In the genomic region with DNA sequence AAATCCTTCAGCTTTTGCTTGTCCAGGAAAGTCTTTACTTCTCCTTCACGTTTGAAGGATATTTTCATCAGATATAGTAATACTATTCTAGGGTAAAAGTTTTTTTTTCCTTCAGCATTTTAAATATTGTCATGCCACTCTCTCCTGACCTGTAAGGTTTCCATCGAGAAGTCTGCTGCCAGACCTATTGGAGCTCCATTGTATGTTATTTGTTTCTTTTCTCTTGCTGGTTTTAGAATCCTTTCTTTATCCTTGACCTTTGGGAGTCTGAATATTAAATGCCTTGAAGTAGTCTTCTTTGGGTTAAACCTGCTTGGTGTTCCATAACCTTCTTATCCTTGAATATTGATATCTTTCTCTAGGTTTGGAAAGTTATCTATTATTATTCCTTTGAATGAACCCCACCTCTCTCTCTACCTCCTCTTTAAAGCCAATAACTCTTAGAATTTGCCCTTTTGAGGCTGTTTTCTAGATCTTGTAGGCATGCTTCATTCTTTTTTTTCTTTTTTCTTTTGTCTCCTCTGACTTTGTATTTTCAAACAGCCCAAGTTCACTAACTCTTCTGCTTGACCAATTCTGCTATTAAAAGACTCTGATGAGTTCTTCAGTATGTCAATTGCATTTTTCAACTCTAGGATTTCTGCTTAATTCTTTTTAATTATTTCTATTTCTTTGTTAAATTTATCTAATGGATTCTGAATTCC, we compare ENCODE assay signal across 36 cellular contexts.
"Had no signal": no experiment of that assay in that cellular context is flagged by ENCODE, and none has a peak within 500 bp of the region (broad histone marks: within the 10 kb centered on the region; RNA-seq: fewer than 3 reads in every experiment).

No MANE protein-coding gene starts in this region.

- ATAC-seq: activated CD8-positive, alpha-beta T cell treated with anti-CD3 and anti-CD28 coated beads for 36 hours; activated naive CD4-positive, alpha-beta T cell treated with anti-CD3 and anti-CD28 coated beads, Interleukin-2, amount 50 U/mL, for 72 hours; activated T-cell treated with anti-CD3 and anti-CD28 coated beads, Interleukin-2, amount 50 U/mL, for 4 hours; activated T-cell treated with anti-CD3 and anti-CD28 coated beads, Interleukin-2, amount 50 U/mL, for 72 hours; activated T-helper 17 cell treated with anti-CD3 and anti-CD28 coated beads, Interleukin-2, amount 50 U/mL, for 72 hours had no signal

- H3K4me3 Mint-ChIP-seq: activated B cell treated with CpG ODN at 0.5 μM for 24 hours; activated CD4-positive, alpha-beta memory T cell treated with anti-CD3 and anti-CD28 coated beads for 36 hours; activated CD8-positive, alpha-beta T cell treated with anti-CD3 and anti-CD28 coated beads for 36 hours; activated naive CD4-positive, alpha-beta T cell treated with anti-CD3 and anti-CD28 coated beads for 36 hours; activated naive CD8-positive, alpha-beta T cell treated with anti-CD3 and anti-CD28 coated beads for 36 hours; activated T-cell treated with anti-CD3 and anti-CD28 coated beads, Interleukin-2, amount 50 U/mL, for 4 hours; activated T-cell treated with anti-CD3 and anti-CD28 coated beads, Interleukin-2, amount 50 U/mL, for 72 hours; activated T-helper 1 cell treated with anti-CD3 and anti-CD28 coated beads, Interleukin-12 subunit alpha, Interleukin-12 subunit beta, Interleukin-2, Interleukin-4 antibody, amounts not matched to agents 30 ng/mL and 10 ng/mL and 1 ng/mL, durations not matched to agents 14 hours and 24 hours and 36 hours; activated T-helper 17 cell treated with anti-CD3 and anti-CD28 coated beads, Interleukin-2, amount 50 U/mL, for 72 hours; brain; central memory CD8-positive, alpha-beta T cell; T-helper 1 cell treated with Interleukin-12 subunit alpha and Interleukin-12 subunit beta and Interleukin-4 antibody, amounts not matched to agents 30 μg/mL and 1 μg/mL, for 36 hours; T-helper 2 cell treated with Interferon-gamma antibody and Interleukin-4, amounts not matched to agents 5 μg/mL and 100 μg/mL, for 36 hours had no signal

- H3K27me3 Mint-ChIP-seq: activated B cell treated with CpG ODN at 0.5 μM for 24 hours; activated CD4-positive, alpha-beta memory T cell treated with anti-CD3 and anti-CD28 coated beads for 36 hours; activated CD8-positive, alpha-beta T cell treated with anti-CD3 and anti-CD28 coated beads for 36 hours; activated naive CD8-positive, alpha-beta T cell treated with anti-CD3 and anti-CD28 coated beads for 36 hours; activated T-helper 17 cell treated with anti-CD3 and anti-CD28 coated beads, Interleukin-2, amount 50 U/mL, for 72 hours; brain; central memory CD8-positive, alpha-beta T cell had no signal

- H3K27ac Mint-ChIP-seq: activated B cell treated with CpG ODN at 0.5 μM for 24 hours; activated CD4-positive, alpha-beta memory T cell treated with anti-CD3 and anti-CD28 coated beads for 36 hours; activated CD8-positive, alpha-beta T cell treated with anti-CD3 and anti-CD28 coated beads for 36 hours; activated naive CD4-positive, alpha-beta T cell treated with anti-CD3 and anti-CD28 coated beads for 36 hours; activated naive CD4-positive, alpha-beta T cell treated with anti-CD3 and anti-CD28 coated beads, Interleukin-2, amount 50 U/mL, for 72 hours; activated naive CD8-positive, alpha-beta T cell treated with anti-CD3 and anti-CD28 coated beads for 36 hours; activated T-helper 1 cell treated with anti-CD3 and anti-CD28 coated beads, Interleukin-12 subunit alpha, Interleukin-12 subunit beta, Interleukin-2, Interleukin-4 antibody, amounts not matched to agents 30 ng/mL and 10 ng/mL and 1 ng/mL, durations not matched to agents 14 hours and 24 hours and 36 hours; activated T-helper 17 cell treated with anti-CD3 and anti-CD28 coated beads, Interleukin-2, amount 50 U/mL, for 72 hours; brain; T-helper 1 cell treated with Interleukin-12 subunit alpha and Interleukin-12 subunit beta and Interleukin-4 antibody, amounts not matched to agents 30 μg/mL and 1 μg/mL, for 36 hours; T-helper 2 cell treated with Interferon-gamma antibody and Interleukin-4, amounts not matched to agents 5 μg/mL and 100 μg/mL, for 36 hours had no signal

- H3K36me3 ChIP-seq: adrenal gland, ascending aorta, cardiac muscle cell had no signal

- H3K27ac ChIP-seq: adrenal gland, ascending aorta, cardiac muscle cell, VCaP had no signal

- H3K27me3 ChIP-seq: adrenal gland, ascending aorta, cardiac muscle cell had no signal

- H3K4me3 ChIP-seq: adrenal gland, ascending aorta, cardiac muscle cell had no signal

- H3K9me3 ChIP-seq: adrenal gland had no signal

- DNase-seq: activated B cell treated with CpG ODN at 0.5 μM for 24 hours; activated CD4-positive, alpha-beta memory T cell treated with anti-CD3 and anti-CD28 coated beads for 36 hours; activated CD4-positive, alpha-beta T cell treated with anti-CD3 and anti-CD28 coated beads for 4 hours; activated CD4-positive, alpha-beta T cell treated with anti-CD3 and anti-CD28 coated beads, Interleukin-2, amount 50 U/mL, for 1 hour; activated CD4-positive, alpha-beta T cell treated with anti-CD3 and anti-CD28 coated beads, Interleukin-2, amount 50 U/mL, for 4 hours; activated CD4-positive, CD25-positive, alpha-beta regulatory T cell treated with anti-CD3 and anti-CD28 coated beads, Interleukin-2, amount 50 U/mL, for 72 hours; activated CD8-positive, alpha-beta memory T cell treated with anti-CD3 and anti-CD28 coated beads, Interleukin-2, amount 50 U/mL, for 4 hours; activated CD8-positive, alpha-beta T cell treated with anti-CD3 and anti-CD28 coated beads for 36 hours; activated effector memory CD4-positive, alpha-beta T cell treated with anti-CD3 and anti-CD28 coated beads, Interleukin-2, amount 50 U/mL, for 16 hours; activated gamma-delta T cell treated with Interleukin-2 at 50 U/mL for 16 hours; activated naive CD4-positive, alpha-beta T cell; activated naive CD4-positive, alpha-beta T cell treated with anti-CD3 and anti-CD28 coated beads for 36 hours; activated naive CD4-positive, alpha-beta T cell treated with anti-CD3 and anti-CD28 coated beads, Interleukin-2, amount 50 U/mL, for 16 hours; activated naive CD8-positive, alpha-beta T cell treated with anti-CD3 and anti-CD28 coated beads for 36 hours; activated T-cell treated with anti-CD3 and anti-CD28 coated beads for 4 hours; activated T-cell treated with anti-CD3 and anti-CD28 coated beads, Interleukin-2, amount 50 U/mL, for 1 hour; activated T-cell treated with anti-CD3 and anti-CD28 coated beads, Interleukin-2, amount 50 U/mL, for 4 hours; activated T-cell treated with anti-CD3 and anti-CD28 coated beads, Interleukin-2, amount 50 U/mL, for 72 hours; adrenal gland; amniotic stem cell; anterior cingulate cortex; caudate nucleus; cerebellar nuclear complex; T-helper 1 cell; T-helper 2 cell; T-helper 9 cell had no signal
